Comparison of ENCODE assay signal across 24 cellular contexts in the genomic region with DNA sequence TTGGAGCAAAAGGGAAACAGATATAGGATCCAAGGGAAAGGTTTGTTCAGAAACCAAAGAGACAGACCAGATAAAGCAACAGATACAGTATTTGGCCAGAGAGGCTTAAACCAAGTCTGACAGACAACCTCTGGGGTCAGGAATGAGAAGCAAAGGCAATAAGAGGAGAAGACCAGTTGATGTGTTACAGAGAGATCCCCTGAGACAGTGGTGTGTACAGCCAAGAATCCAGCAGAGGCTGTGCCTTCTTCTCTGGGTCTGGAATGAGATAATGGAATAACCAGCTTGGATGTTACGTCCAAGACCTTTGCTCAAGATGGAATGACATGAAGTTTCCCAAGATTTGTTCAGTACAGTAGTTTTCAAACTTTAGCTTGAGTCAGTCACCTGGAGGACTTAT.
"Had no signal": no experiment of that assay in that cellular context is flagged by ENCODE, and none has a peak within 500 bp of the region (broad histone marks: within the 10 kb centered on the region; RNA-seq: fewer than 3 reads in every experiment).

No MANE protein-coding gene starts in this region.

- H3K36me3 ChIP-seq: esophagus squamous epithelium, gastroesophageal sphincter, heart left ventricle, left lung, lower lobe of right lung had no signal

- H3K27ac Mint-ChIP-seq: effector memory CD8-positive, alpha-beta T cell; endodermal cell; immature natural killer cell had no signal

- H3K79me2 ChIP-seq: hepatocyte had no signal

- H3K4me1 ChIP-seq: esophagus squamous epithelium, foreskin keratinocyte, gastroesophageal sphincter, heart left ventricle, left lung, lower lobe of right lung had no signal

- H2AFZ ChIP-seq: hepatocyte had no signal

- H3K4me3 ChIP-seq: coronary artery, esophagus squamous epithelium, gastroesophageal sphincter, heart left ventricle, left lung, lower lobe of right lung had no signal

- H3K4me1 Mint-ChIP-seq: endodermal cell, immature natural killer cell had no signal

- H3K9me3 ChIP-seq: esophagus squamous epithelium, left lung, lower lobe of right lung had no signal

- DNase-seq: effector CD8-positive, alpha-beta T cell; effector memory CD8-positive, alpha-beta T cell; endodermal cell; erythroblast; esophagus squamous epithelium; foreskin keratinocyte; heart left ventricle; hypothalamus; immature natural killer cell; islet precursor cell; left cardiac atrium; left lung; left ventricle myocardium superior; lower lobe of right lung; mesendoderm; midbrain had no signal

- FAIRE-seq: colon, endometrium, frontal cortex had no signal

- H3K4me2 ChIP-seq: hepatocyte had no signal

- H3K4me3 Mint-ChIP-seq: effector memory CD8-positive, alpha-beta T cell; endodermal cell; immature natural killer cell had no signal

- H3K27me3 ChIP-seq: esophagus squamous epithelium, foreskin keratinocyte, heart left ventricle, hepatocyte, left lung had no signal

- H3K27ac ChIP-seq: coronary artery, epithelial cell of prostate, esophagus squamous epithelium, foreskin keratinocyte, gastroesophageal sphincter, heart left ventricle, hepatocyte, left lung, lower lobe of right lung had no signal

- H3K9me3 Mint-ChIP-seq: effector memory CD8-positive, alpha-beta T cell had no signal

- ATAC-seq: effector memory CD8-positive, alpha-beta T cell; esophagus mucosa; foreskin keratinocyte; gastroesophageal sphincter; heart left ventricle; left lung; left ventricle myocardium superior; lower lobe of right lung had no signal
